In the genomic region with DNA sequence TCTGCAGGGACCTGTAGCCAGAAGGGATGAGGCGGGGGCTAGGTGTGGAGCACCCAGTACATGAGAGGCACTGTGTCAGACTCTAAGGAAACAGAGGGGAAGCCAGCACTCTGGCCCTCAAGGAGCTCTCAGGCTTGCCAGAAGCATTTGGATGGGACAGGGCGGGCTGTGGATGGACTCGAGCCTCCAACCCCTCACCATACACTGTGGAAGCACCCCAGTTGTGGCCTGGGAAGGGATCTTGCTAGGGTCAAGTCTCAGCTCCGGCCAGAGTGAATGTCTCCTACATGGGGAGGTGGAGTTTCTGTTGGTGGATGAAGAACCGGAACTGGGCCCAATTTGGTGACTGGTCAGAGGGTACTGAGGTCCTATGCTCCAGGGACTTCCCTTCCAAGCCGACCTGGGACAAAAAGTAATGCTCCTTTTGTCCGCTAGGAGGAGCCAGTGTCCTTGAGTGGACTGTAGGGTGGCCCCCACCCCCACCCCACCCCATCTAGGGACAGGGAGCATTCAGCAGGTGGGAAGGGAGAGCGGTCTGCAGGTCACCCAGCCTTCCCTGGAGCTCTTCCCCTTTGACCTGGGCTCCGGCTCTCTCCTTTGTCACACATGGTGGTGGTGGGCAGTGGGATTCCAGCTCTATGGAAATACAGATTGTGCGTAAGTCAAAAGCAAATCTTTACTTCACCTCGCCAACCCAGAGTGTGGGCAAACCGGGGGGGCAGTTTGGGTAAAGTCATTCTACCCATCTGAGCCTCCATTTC, we compare ENCODE assay signal across 1 cellular context.
A peak's percentile ranks its signal among the peaks of the same experiment; 100 is the strongest.
TF ChIP-seq lines count a peak whose summit lies in the region.

No MANE protein-coding gene starts in this region.

TF ChIP-seq in K562, 482 proteins besides CTCF, POLR2A, EP300 and RAD21 (continued from another document):
- TF ChIP-seq, protein P1, sequence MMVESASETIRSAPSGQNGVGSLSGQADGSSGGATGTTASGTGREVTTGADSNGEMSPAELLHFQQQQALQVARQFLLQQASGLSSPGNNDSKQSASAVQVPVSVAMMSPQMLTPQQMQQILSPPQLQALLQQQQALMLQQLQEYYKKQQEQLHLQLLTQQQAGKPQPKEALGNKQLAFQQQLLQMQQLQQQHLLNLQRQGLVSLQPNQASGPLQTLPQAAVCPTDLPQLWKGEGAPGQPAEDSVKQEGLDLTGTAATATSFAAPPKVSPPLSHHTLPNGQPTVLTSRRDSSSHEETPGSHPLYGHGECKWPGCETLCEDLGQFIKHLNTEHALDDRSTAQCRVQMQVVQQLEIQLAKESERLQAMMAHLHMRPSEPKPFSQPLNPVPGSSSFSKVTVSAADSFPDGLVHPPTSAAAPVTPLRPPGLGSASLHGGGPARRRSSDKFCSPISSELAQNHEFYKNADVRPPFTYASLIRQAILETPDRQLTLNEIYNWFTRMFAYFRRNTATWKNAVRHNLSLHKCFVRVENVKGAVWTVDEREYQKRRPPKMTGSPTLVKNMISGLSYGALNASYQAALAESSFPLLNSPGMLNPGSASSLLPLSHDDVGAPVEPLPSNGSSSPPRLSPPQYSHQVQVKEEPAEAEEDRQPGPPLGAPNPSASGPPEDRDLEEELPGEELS (CRISPR knock-in tag; IDR thresholded peaks at IDR 0.05; ENCODE audit: borderline replicate concordance): no peak
- no peak for TF ChIP-seq TAF15 (IDR thresholded peaks at IDR 0.05; ENCODE audit: low read depth, low read length)
- TF ChIP-seq NFIC (IDR thresholded peaks at IDR 0.05): no peak
- no peak for TF ChIP-seq TCFL5 (CRISPR knock-in tag; conservative IDR thresholded peaks at IDR 0.05)
- no peak for TF ChIP-seq KLF10 (CRISPR knock-in tag; IDR thresholded peaks at IDR 0.05)
- TF ChIP-seq HCFC1 (IDR thresholded peaks at IDR 0.05; ENCODE audit: low read depth, low read length): no peak
- TF ChIP-seq, protein P2, sequence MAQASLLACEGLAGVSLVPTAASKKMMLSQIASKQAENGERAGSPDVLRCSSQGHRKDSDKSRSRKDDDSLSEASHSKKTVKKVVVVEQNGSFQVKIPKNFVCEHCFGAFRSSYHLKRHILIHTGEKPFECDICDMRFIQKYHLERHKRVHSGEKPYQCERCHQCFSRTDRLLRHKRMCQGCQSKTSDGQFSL (CRISPR knock-in tag; IDR thresholded peaks at IDR 0.05): no peak
- TF ChIP-seq, protein P2 (tag; IDR thresholded peaks at IDR 0.05): peak in 1 of 2 experiments; percentile 61; a peak in 1 of 4 replicates
- TF ChIP-seq ZNF316 (IDR thresholded peaks at IDR 0.05): no peak
- no peak for TF ChIP-seq DNMT1 (IDR thresholded peaks at IDR 0.05)
- TF ChIP-seq SNRNP70 (optimal IDR thresholded peaks at IDR 0.05; ENCODE audit: low read depth, low read length): no peak
- TF ChIP-seq RFX5 (IDR thresholded peaks at IDR 0.05; ENCODE audit: low read depth, low read length): no peak
- peak; percentile 47; the same call in 1 of the 2 replicates for TF ChIP-seq SPI1 (IDR thresholded peaks at IDR 0.05; ENCODE audit: borderline replicate concordance, low read depth, low read length)
- TF ChIP-seq HMG20A (CRISPR knock-in tag; conservative IDR thresholded peaks at IDR 0.05): no peak
- TF ChIP-seq ZNF197 (CRISPR knock-in tag; IDR thresholded peaks at IDR 0.05; ENCODE audit: low read depth): no peak
- TF ChIP-seq, protein P3, sequence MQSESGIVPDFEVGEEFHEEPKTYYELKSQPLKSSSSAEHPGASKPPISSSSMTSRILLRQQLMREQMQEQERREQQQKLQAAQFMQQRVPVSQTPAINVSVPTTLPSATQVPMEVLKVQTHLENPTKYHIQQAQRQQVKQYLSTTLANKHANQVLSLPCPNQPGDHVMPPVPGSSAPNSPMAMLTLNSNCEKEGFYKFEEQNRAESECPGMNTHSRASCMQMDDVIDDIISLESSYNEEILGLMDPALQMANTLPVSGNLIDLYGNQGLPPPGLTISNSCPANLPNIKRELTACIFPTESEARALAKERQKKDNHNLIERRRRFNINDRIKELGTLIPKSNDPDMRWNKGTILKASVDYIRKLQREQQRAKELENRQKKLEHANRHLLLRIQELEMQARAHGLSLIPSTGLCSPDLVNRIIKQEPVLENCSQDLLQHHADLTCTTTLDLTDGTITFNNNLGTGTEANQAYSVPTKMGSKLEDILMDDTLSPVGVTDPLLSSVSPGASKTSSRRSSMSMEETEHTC (IDR thresholded peaks at IDR 0.05): no peak
- TF ChIP-seq, protein P4, sequence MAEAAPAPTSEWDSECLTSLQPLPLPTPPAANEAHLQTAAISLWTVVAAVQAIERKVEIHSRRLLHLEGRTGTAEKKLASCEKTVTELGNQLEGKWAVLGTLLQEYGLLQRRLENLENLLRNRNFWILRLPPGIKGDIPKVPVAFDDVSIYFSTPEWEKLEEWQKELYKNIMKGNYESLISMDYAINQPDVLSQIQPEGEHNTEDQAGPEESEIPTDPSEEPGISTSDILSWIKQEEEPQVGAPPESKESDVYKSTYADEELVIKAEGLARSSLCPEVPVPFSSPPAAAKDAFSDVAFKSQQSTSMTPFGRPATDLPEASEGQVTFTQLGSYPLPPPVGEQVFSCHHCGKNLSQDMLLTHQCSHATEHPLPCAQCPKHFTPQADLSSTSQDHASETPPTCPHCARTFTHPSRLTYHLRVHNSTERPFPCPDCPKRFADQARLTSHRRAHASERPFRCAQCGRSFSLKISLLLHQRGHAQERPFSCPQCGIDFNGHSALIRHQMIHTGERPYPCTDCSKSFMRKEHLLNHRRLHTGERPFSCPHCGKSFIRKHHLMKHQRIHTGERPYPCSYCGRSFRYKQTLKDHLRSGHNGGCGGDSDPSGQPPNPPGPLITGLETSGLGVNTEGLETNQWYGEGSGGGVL (CRISPR knock-in tag; IDR thresholded peaks at IDR 0.05): no peak
- TF ChIP-seq, protein P5, sequence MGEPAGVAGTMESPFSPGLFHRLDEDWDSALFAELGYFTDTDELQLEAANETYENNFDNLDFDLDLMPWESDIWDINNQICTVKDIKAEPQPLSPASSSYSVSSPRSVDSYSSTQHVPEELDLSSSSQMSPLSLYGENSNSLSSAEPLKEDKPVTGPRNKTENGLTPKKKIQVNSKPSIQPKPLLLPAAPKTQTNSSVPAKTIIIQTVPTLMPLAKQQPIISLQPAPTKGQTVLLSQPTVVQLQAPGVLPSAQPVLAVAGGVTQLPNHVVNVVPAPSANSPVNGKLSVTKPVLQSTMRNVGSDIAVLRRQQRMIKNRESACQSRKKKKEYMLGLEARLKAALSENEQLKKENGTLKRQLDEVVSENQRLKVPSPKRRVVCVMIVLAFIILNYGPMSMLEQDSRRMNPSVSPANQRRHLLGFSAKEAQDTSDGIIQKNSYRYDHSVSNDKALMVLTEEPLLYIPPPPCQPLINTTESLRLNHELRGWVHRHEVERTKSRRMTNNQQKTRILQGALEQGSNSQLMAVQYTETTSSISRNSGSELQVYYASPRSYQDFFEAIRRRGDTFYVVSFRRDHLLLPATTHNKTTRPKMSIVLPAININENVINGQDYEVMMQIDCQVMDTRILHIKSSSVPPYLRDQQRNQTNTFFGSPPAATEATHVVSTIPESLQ (CRISPR knock-in tag; IDR thresholded peaks at IDR 0.05): no peak
- TF ChIP-seq, protein P6, sequence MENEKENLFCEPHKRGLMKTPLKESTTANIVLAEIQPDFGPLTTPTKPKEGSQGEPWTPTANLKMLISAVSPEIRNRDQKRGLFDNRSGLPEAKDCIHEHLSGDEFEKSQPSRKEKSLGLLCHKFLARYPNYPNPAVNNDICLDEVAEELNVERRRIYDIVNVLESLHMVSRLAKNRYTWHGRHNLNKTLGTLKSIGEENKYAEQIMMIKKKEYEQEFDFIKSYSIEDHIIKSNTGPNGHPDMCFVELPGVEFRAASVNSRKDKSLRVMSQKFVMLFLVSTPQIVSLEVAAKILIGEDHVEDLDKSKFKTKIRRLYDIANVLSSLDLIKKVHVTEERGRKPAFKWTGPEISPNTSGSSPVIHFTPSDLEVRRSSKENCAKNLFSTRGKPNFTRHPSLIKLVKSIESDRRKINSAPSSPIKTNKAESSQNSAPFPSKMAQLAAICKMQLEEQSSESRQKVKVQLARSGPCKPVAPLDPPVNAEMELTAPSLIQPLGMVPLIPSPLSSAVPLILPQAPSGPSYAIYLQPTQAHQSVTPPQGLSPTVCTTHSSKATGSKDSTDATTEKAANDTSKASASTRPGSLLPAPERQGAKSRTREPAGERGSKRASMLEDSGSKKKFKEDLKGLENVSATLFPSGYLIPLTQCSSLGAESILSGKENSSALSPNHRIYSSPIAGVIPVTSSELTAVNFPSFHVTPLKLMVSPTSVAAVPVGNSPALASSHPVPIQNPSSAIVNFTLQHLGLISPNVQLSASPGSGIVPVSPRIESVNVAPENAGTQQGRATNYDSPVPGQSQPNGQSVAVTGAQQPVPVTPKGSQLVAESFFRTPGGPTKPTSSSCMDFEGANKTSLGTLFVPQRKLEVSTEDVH (IDR thresholded peaks at IDR 0.05; ENCODE audit: low read depth, partially characterized antibody): no peak
- no peak for TF ChIP-seq NFE2 (IDR thresholded peaks at IDR 0.05; ENCODE audit: low read depth)
- TF ChIP-seq MAZ (CRISPR knock-in tag; conservative IDR thresholded peaks at IDR 0.05 in 1 of 2, IDR thresholded peaks at IDR 0.05 in 1 of 2): peak in 1 of 2 experiments; percentile 88; a peak in 2 of 4 replicates
- no peak for TF ChIP-seq PYGO2 (tag; IDR thresholded peaks at IDR 0.05)
- peak; percentile 66 for TF ChIP-seq SMC3 (conservative IDR thresholded peaks at IDR 0.05; ENCODE audit: insufficient read depth, low read depth, low read length)
- TF ChIP-seq EWSR1 (IDR thresholded peaks at IDR 0.05; ENCODE audit: borderline replicate concordance, low read depth, partially characterized antibody): no peak
- TF ChIP-seq PHF21A (IDR thresholded peaks at IDR 0.05; ENCODE audit: borderline replicate concordance, low read depth): no peak
